In genomic region chr4:155526452-155527169, GRCh38 we compare ENCODE assay signal across 15 cellular contexts.
DNase-seq lines count a peak whose midpoint lies in the region; ATAC-seq and TF ChIP-seq lines count a peak whose summit lies in the region.
"Had no signal": no experiment of that assay in that cellular context is flagged by ENCODE, and none has a peak within 500 bp of the region (broad histone marks: within the 10 kb centered on the region; RNA-seq: fewer than 3 reads in every experiment).

No MANE protein-coding gene starts in this region.

- H3K4me3 ChIP-seq in coronary artery (peak overlapping the region; percentile 43), right atrium auricular region (peak overlapping the region in 1 of 2 donors; percentile 20), retinal pigment epithelial cell (ENCODE audit: low read length) (no peak overlapping the region)
- H3K4me3 ChIP-seq: HAP-1 had no signal

- H3K4me1 ChIP-seq in right atrium auricular region: peaks cover 0 to 15% of the 10 kb centered on the region in 2 donors
- H3K4me1 ChIP-seq: HAP-1 had no signal

- ATAC-seq in HG02852 (IDR thresholded peaks at IDR 0.05; ENCODE audit: unreplicated experiment): no peak
- no peak for ATAC-seq in HG03175 (IDR thresholded peaks at IDR 0.05; ENCODE audit: unreplicated experiment)

- H3K36me3 ChIP-seq in right atrium auricular region: no peaks in the 10 kb centered on the region
- H3K36me3 ChIP-seq: HAP-1 had no signal

- no peak for TF ChIP-seq CTCF in coronary artery (IDR thresholded peaks at IDR 0.05)
- no peak for TF ChIP-seq CTCF in right atrium auricular region (IDR thresholded peaks at IDR 0.05)
- TF ChIP-seq CTCF in retinal pigment epithelial cell (conservative IDR thresholded peaks at IDR 0.05; ENCODE audit: low read depth, low read length): no peak

- H3K27me3 ChIP-seq in right atrium auricular region: no peaks in the 10 kb centered on the region

- H3K9me3 ChIP-seq in right atrium auricular region: peaks cover 0 to 2% of the 10 kb centered on the region in 2 donors
- H3K9me3 ChIP-seq: HAP-1 had no signal

- DNase-seq in Ammon's horn (ENCODE audit: low spot score): peak; percentile 45
- DNase-seq in coronary artery (ENCODE audit: low spot score): no peak
- no peak for DNase-seq in right atrium auricular region (ENCODE audit: low spot score)
- DNase-seq in retinal pigment epithelial cell (ENCODE audit: low read depth): peak; percentile 45
- DNase-seq in activated CD4-positive, alpha-beta T cell treated with anti-CD3 and anti-CD28 coated beads, Interleukin-2, amount 50 U/mL, for 1 hour: no peak
- no peak for DNase-seq in NCI-H345 (lab: John Stamatoyannopoulos, UW)
- DNase-seq: activated CD8-positive, alpha-beta memory T cell treated with anti-CD3 and anti-CD28 coated beads, Interleukin-2, amount 50 U/mL, for 4 hours; DMS79; endodermal cell; naive B cell; NCI-H1417; NCI-H748 treated with DMSO at 0.1 percent for 48 hours had no signal

- H3K27ac ChIP-seq in coronary artery (peak overlapping the region; percentile 74 to 77), right atrium auricular region (peak overlapping the region; percentile 75 to 79)

Comparison
In these comparisons a context has a peak if more than half of its experiments do, and no peak if none do; other contexts are left out.
1. DNase-seq: peak in Ammon's horn (single experiment) and retinal pigment epithelial cell (single experiment); none in coronary artery (single experiment), right atrium auricular region (single experiment), activated CD4-positive, alpha-beta T cell treated with anti-CD3 and anti-CD28 coated beads, Interleukin-2, amount 50 U/mL, for 1 hour (single experiment) and NCI-H345 (single experiment).